In the genomic region with DNA sequence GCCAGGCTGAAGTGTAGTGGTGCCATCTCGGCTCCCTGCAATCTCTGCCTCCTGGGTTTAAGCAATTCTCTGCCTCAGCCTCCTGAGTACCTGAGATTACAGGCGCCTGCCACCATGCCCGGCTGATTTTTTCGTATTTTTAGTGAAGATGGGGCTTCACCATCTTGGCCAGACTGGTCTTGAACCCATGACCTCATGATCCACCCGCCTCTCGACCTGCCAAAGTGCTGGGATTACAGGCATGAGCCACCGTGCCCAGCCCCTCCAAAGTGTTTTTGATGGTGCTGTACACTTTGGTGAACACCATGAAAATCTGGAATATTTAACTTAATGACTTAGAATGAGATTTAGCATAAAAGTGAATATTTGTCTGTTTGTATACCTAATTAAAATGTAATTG, we compare ENCODE assay signal across 11 cellular contexts. TPM values are rescaled to one million over a fixed set of nuclear protein-coding genes. Genes with fewer than 3 reads are reported as not detected.
"Had no signal": no experiment of that assay in that cellular context is flagged by ENCODE, and none has a peak within 500 bp of the region (broad histone marks: within the 10 kb centered on the region; RNA-seq: fewer than 3 reads in every experiment).

No MANE protein-coding gene starts in this region.

- H3K4me3 Mint-ChIP-seq: GM23338, H9, HFFc6 had no signal

- H3K27ac Mint-ChIP-seq: GM23338, H9, HFFc6 had no signal

- FAIRE-seq: H1, H54 had no signal

- H3K36me3 ChIP-seq: HAP-1 had no signal

- H3K9ac ChIP-seq: GM23248 had no signal

- H3K9me3 ChIP-seq: HAP-1 had no signal

- ATAC-seq: GM23338, HCT116 had no signal

- DNase-seq: GM23248, GOT3, H7, H9, HCEC 1CT, HFFc6 had no signal

- H3K27ac ChIP-seq: GM23248 had no signal

- H3K9me3 Mint-ChIP-seq: GM23338, H9 had no signal

- H3K4me3 ChIP-seq: GM23248, GM23338, HAP-1 had no signal

RNA-seq across cellular contexts. Expression of gene LUZP2, which starts 5.6 kb away (rescaled TPM):
- total RNA-seq: GM23248, HFFc6 had no signal
- polyA plus RNA-seq: GM23248 had no signal
